ENCODE assay signal across 21 cellular contexts in genomic region chr2:8039732-8040131, GRCh38.
"Had no signal": no experiment of that assay in that cellular context is flagged by ENCODE, and none has a peak within 500 bp of the region (broad histone marks: within the 10 kb centered on the region; RNA-seq: fewer than 3 reads in every experiment).

No MANE protein-coding gene starts in this region.

- ATAC-seq: activated CD4-positive, CD25-positive, alpha-beta regulatory T cell treated with anti-CD3 and anti-CD28 coated beads, Interleukin-2, amount 50 U/mL, for 24 hours; activated CD8-positive, alpha-beta T cell treated with anti-CD3 and anti-CD28 coated beads, Interleukin-2, amount 10 ng/mL, durations not matched to agents 7 days and 5 days; SK-N-SH treated with all-trans-retinoic acid at 6 μM for 48 hours had no signal

- H3K27ac ChIP-seq: adrenal gland, coronary artery, Peyer's patch, SJSA1 had no signal

- H3K9me3 ChIP-seq: adrenal gland, Peyer's patch had no signal

- H3K27me3 ChIP-seq: adrenal gland, Peyer's patch, SJSA1 had no signal

- H3K4me1 ChIP-seq: adrenal gland, Peyer's patch, SJSA1 had no signal

- DNase-seq: activated CD4-positive, alpha-beta T cell treated with anti-CD3 and anti-CD28 coated beads for 4 hours; activated CD8-positive, alpha-beta memory T cell treated with anti-CD3 and anti-CD28 coated beads, Interleukin-2, amount 50 U/mL, for 48 hours; activated naive CD4-positive, alpha-beta T cell treated with anti-CD3 and anti-CD28 coated beads, Interleukin-2, amount 50 U/mL, for 16 hours; activated naive CD8-positive, alpha-beta T cell treated with anti-CD3 and anti-CD28 coated beads, Interleukin-2, amount 10 ng/mL, durations not matched to agents 7 days and 5 days; activated T-cell treated with anti-CD3 and anti-CD28 coated beads, Interleukin-2, amount 50 U/mL, for 1 hour; adrenal gland; anterior cingulate cortex; caudate nucleus; NCI-H1092; NCI-H1417 treated with DMSO at 0.1 percent for 48 hours; NCI-H1694 treated with DMSO at 0.1 percent for 48 hours; NCI-H2029 treated with DMSO at 0.1 percent for 48 hours; NCI-H226; NCI-H69; Peyer's patch; SHP77 had no signal

- H3K36me3 ChIP-seq: adrenal gland, Peyer's patch, SJSA1 had no signal

- H3K4me3 ChIP-seq: adrenal gland, coronary artery, Peyer's patch, SJSA1 had no signal
